ENCODE assay signal across 11 cellular contexts in the genomic region with DNA sequence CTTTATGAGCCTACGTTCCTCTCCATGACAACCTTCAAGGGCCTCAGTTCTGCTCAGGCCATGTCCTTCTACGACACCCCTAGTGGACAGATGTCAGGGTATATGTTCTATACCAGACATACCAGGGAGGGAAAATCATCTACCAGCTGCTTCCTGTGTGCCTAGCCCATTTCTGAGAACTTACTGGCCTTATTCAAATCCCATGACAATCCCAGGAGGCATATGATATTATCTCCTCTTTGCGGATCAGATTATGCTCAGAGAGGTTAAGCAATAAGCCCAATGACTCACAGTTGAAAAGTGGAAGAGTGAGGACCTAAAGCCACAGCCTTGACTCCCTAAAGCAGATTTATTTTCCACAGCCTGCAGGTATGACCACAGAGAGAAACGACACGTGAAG.
DNase-seq lines count a peak whose midpoint lies in the region; ATAC-seq and TF ChIP-seq lines count a peak whose summit lies in the region.
"Had no signal": no experiment of that assay in that cellular context is flagged by ENCODE, and none has a peak within 500 bp of the region (broad histone marks: within the 10 kb centered on the region; RNA-seq: fewer than 3 reads in every experiment).

No MANE protein-coding gene starts in this region.

- DNase-seq in EH (ENCODE audit: low read depth): peak; percentile 87
- peak; percentile 90 for DNase-seq in NCI-H226
- DNase-seq in dermis blood vessel endothelial cell: peak; percentile 50
- no peak for DNase-seq in omental fat pad (ENCODE audit: low spot score)
- DNase-seq: immature natural killer cell, T-helper 2 cell had no signal

- ATAC-seq in omental fat pad (ENCODE audit: low FRiP score) (peak; percentile 55), GM18511 (IDR thresholded peaks at IDR 0.05; ENCODE audit: unreplicated experiment) (no peak), GM18907 (IDR thresholded peaks at IDR 0.05; ENCODE audit: unreplicated experiment) (no peak), HG03432 (IDR thresholded peaks at IDR 0.05; ENCODE audit: unreplicated experiment) (no peak), HG03159 (IDR thresholded peaks at IDR 0.05; ENCODE audit: unreplicated experiment) (no peak)
- ATAC-seq: HCT116 had no signal

- TF ChIP-seq CTCF in omental fat pad (IDR thresholded peaks at IDR 0.05): no peak
